In the genomic region with DNA sequence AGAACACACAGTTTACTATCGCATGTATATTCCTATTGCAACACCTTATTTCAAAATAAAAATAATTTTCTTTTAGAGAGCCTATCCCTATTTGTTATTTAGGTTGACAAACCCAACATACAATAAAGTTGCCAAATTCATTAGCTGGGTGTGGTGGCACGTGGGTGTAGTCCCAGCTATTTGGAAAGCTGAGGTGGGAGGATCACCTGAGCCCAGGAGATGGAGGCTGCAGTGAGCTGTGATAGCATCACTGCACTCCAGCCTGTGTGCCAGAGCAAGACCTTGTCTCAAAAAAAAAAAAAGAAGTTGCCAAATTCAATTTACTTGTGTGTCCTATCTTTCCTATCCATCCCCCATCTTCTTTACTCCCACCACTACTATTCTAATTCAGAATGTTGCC, we compare ENCODE assay signal across 8 cellular contexts.
"Had no signal": no experiment of that assay in that cellular context is flagged by ENCODE, and none has a peak within 500 bp of the region (broad histone marks: within the 10 kb centered on the region; RNA-seq: fewer than 3 reads in every experiment).

No MANE protein-coding gene starts in this region.

- H3K9me3 Mint-ChIP-seq: GM23338, H9, HFFc6 had no signal

- H3K27ac ChIP-seq: HL-60 had no signal

- ATAC-seq: GM23338, HepG2 had no signal

- H3K4me3 ChIP-seq: GM23338 had no signal

- H3K4me3 Mint-ChIP-seq: GM23338, H9, HFFc6 had no signal

- H3K27ac Mint-ChIP-seq: GM23338, HFFc6 had no signal

- DNase-seq: H9, HCEC 1CT, HFFc6, KBM-7 had no signal

- H3K27me3 Mint-ChIP-seq: IgD-negative memory B cell had no signal
